Comparison of ENCODE assay signal across 12 cellular contexts in the genomic region with DNA sequence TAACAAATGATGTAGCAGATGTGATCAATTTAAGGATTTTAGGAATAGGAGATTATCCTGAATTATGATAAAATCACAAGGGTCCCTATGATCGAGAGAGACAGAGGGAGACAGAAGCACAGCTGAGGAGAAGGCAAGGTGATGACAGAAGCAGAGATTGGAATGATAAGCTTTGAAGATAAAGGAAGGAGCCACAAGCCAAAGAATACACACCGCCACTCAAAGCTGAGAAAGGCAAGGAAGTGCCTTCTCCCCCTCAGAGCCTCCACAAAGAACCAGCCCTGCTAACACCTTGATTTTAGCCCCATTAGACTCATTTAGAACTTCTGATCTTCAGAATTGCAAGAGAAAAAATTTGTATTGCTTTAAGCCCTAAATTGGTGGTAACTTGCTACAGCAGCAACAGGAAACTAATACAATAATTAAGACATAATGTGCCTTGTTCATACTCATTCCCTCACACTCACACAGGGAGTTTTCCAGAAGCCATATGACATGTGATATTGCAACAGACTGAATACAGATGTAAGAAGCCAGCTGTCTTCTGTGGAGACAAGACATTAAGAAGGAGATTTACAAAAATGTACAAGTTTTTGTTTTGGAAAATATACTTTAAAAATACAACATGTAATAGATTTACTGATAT. TPM values are rescaled to one million over a fixed set of nuclear protein-coding genes. Genes with fewer than 3 reads are reported as not detected.
A peak's percentile ranks its signal among the peaks of the same experiment; 100 is the strongest.
DNase-seq lines count a peak whose midpoint lies in the region; ATAC-seq and TF ChIP-seq lines count a peak whose summit lies in the region.
"Had no signal": no experiment of that assay in that cellular context is flagged by ENCODE, and none has a peak within 500 bp of the region (broad histone marks: within the 10 kb centered on the region; RNA-seq: fewer than 3 reads in every experiment).

No MANE protein-coding gene starts in this region.

- intact Hi-C loops in activated CD4-positive, alpha-beta memory T cell treated with anti-CD3 and anti-CD28 coated beads for 36 hours (cut with micrococcal nuclease): loop anchor here (2.0 to 10.0 kb wide), 2 partner anchors 64 to 418 kb away; no protein-coding TSS in a partner anchor

- no peak for TF ChIP-seq CTCF in fibroblast of the aortic adventitia (IDR thresholded peaks at IDR 0.05; ENCODE audit: insufficient read depth, low read length)

- CTCF ChIA-PET in activated CD4-positive, alpha-beta memory T cell treated with anti-CD3 and anti-CD28 coated beads for 36 hours (lab: Charles Lee): interaction anchor here (0.6 to 5.6 kb wide), 8 partner anchors 10 to 52 kb away, joined by 3 to 69 read pairs (median 4); no protein-coding TSS in a partner anchor

- H3K4me3 ChIP-seq in fibroblast of the aortic adventitia (ENCODE audit: low read depth, low read length): no peak overlapping the region

- POLR2A ChIA-PET in activated CD4-positive, alpha-beta memory T cell treated with anti-CD3 and anti-CD28 coated beads for 36 hours (lab: Charles Lee): interaction anchor here (1.1 to 2.1 kb wide), 3 partner anchors 11 to 38 kb away, joined by 3 to 8 read pairs (median 5); a partner anchor contains a TSS

- peaks cover 69% of the 10 kb centered on the region for H3K4me1 Mint-ChIP-seq in activated T-cell treated with anti-CD3 and anti-CD28 coated beads, Interleukin-2, amount 50 U/mL, for 24 hours (ENCODE audit: low read depth)
- peaks cover 64% of the 10 kb centered on the region for H3K4me1 Mint-ChIP-seq in activated CD4-positive, alpha-beta memory T cell treated with anti-CD3 and anti-CD28 coated beads for 36 hours (ENCODE audit: low read depth)
- H3K4me1 Mint-ChIP-seq in stimulated activated naive CD8-positive, alpha-beta T cell treated with anti-CD3 and anti-CD28 coated beads, Interleukin-15, amount 100 ng/mL, for 72 hours: peaks cover 68% of the 10 kb centered on the region

- peak overlapping the region; percentile 58 for H3K4me3 Mint-ChIP-seq in activated T-cell treated with anti-CD3 and anti-CD28 coated beads, Interleukin-2, amount 50 U/mL, for 24 hours
- H3K4me3 Mint-ChIP-seq in activated CD4-positive, alpha-beta memory T cell treated with anti-CD3 and anti-CD28 coated beads for 36 hours: peak overlapping the region; percentile 62
- H3K4me3 Mint-ChIP-seq in stimulated activated naive CD8-positive, alpha-beta T cell treated with anti-CD3 and anti-CD28 coated beads, Interleukin-15, amount 100 ng/mL, for 72 hours: peak overlapping the region; percentile 55 to 70

- peaks cover 17% of the 10 kb centered on the region for H3K36me3 Mint-ChIP-seq in activated T-cell treated with anti-CD3 and anti-CD28 coated beads, Interleukin-2, amount 50 U/mL, for 24 hours (ENCODE audit: low read depth)
- H3K36me3 Mint-ChIP-seq in activated CD4-positive, alpha-beta memory T cell treated with anti-CD3 and anti-CD28 coated beads for 36 hours: peaks cover 5% of the 10 kb centered on the region

- no peaks in the 10 kb centered on the region for H3K27me3 Mint-ChIP-seq in activated T-cell treated with anti-CD3 and anti-CD28 coated beads, Interleukin-2, amount 50 U/mL, for 24 hours
- no peaks in the 10 kb centered on the region for H3K27me3 Mint-ChIP-seq in activated CD4-positive, alpha-beta memory T cell treated with anti-CD3 and anti-CD28 coated beads for 36 hours
- H3K27me3 Mint-ChIP-seq in stimulated activated naive CD8-positive, alpha-beta T cell treated with anti-CD3 and anti-CD28 coated beads, Interleukin-15, amount 100 ng/mL, for 72 hours: no peaks in the 10 kb centered on the region

- H3K27ac Mint-ChIP-seq in activated T-cell treated with anti-CD3 and anti-CD28 coated beads, Interleukin-2, amount 50 U/mL, for 24 hours: peak overlapping the region; percentile 74
- H3K27ac Mint-ChIP-seq in activated CD4-positive, alpha-beta memory T cell treated with anti-CD3 and anti-CD28 coated beads for 36 hours: peak overlapping the region; percentile 61
- H3K27ac Mint-ChIP-seq in stimulated activated naive CD8-positive, alpha-beta T cell treated with anti-CD3 and anti-CD28 coated beads, Interleukin-15, amount 100 ng/mL, for 72 hours: peak overlapping the region; percentile 31 to 85

- no peak for ATAC-seq in stimulated activated naive CD8-positive, alpha-beta T cell treated with anti-CD3 and anti-CD28 coated beads, Interleukin-15, amount 100 ng/mL, for 72 hours
- ATAC-seq in GM21737 (IDR thresholded peaks at IDR 0.05; ENCODE audit: unreplicated experiment): no peak
- ATAC-seq in HG02981 (IDR thresholded peaks at IDR 0.05; ENCODE audit: unreplicated experiment): no peak

- no peak for DNase-seq in activated T-cell treated with anti-CD3 and anti-CD28 coated beads, Interleukin-2, amount 50 U/mL, for 24 hours
- no peak for DNase-seq in activated T-cell treated with anti-CD3 and anti-CD28 coated beads, Interleukin-2, amount 50 U/mL, for 48 hours
- peak; percentile 19 for DNase-seq in activated CD4-positive, alpha-beta memory T cell treated with anti-CD3 and anti-CD28 coated beads for 36 hours
- peak; percentile 68 for DNase-seq in fibroblast of the aortic adventitia (ENCODE audit: low read depth)
- no peak for DNase-seq in stimulated activated naive CD8-positive, alpha-beta T cell treated with anti-CD3 and anti-CD28 coated beads, Interleukin-15, amount 100 ng/mL, for 72 hours
- no peak for DNase-seq in NCI-H2081 treated with DMSO at 0.1 percent for 48 hours (lab: John Stamatoyannopoulos, UW)
- DNase-seq: adrenal gland, heart right ventricle, NCI-H510A, pancreas had no signal

- no peaks in the 10 kb centered on the region for H3K9me3 Mint-ChIP-seq in activated T-cell treated with anti-CD3 and anti-CD28 coated beads, Interleukin-2, amount 50 U/mL, for 24 hours
- no peaks in the 10 kb centered on the region for H3K9me3 Mint-ChIP-seq in activated CD4-positive, alpha-beta memory T cell treated with anti-CD3 and anti-CD28 coated beads for 36 hours
- H3K9me3 Mint-ChIP-seq in stimulated activated naive CD8-positive, alpha-beta T cell treated with anti-CD3 and anti-CD28 coated beads, Interleukin-15, amount 100 ng/mL, for 72 hours: no peaks in the 10 kb centered on the region

RNA-seq across cellular contexts. Expression of a gene that starts 38.2 kb away (rescaled TPM):
- 10 to 100 TPM; 11.7 to 17.1 TPM for total RNA-seq in activated CD4-positive, alpha-beta memory T cell treated with anti-CD3 and anti-CD28 coated beads for 36 hours
- 32.9 and 123 TPM in 2 replicates for total RNA-seq in fibroblast of the aortic adventitia (ENCODE audit: low replicate concordance)

Comparison
In these comparisons a context has a peak if more than half of its experiments do, and no peak if none do; other contexts are left out.
1. DNase-seq: peak in activated CD4-positive, alpha-beta memory T cell treated with anti-CD3 and anti-CD28 coated beads for 36 hours (single experiment) and fibroblast of the aortic adventitia (single experiment); none in activated T-cell treated with anti-CD3 and anti-CD28 coated beads, Interleukin-2, amount 50 U/mL, for 24 hours (single experiment), activated T-cell treated with anti-CD3 and anti-CD28 coated beads, Interleukin-2, amount 50 U/mL, for 48 hours (0 of 2), stimulated activated naive CD8-positive, alpha-beta T cell treated with anti-CD3 and anti-CD28 coated beads, Interleukin-15, amount 100 ng/mL, for 72 hours (0 of 2) and NCI-H2081 treated with DMSO at 0.1 percent for 48 hours (single experiment).
2. Peak in every context shown above with its lines, with median percentiles within 50 percentile points of each other: H3K27ac Mint-ChIP-seq and H3K4me3 Mint-ChIP-seq.